10 cellular contexts compared by ENCODE assay signal in genomic region chr10:73941300-73941699, GRCh38. TPM values are rescaled to one million over a fixed set of nuclear protein-coding genes. Genes with fewer than 3 reads are reported as not detected.
DNase-seq lines count a peak whose midpoint lies in the region; ATAC-seq and TF ChIP-seq lines count a peak whose summit lies in the region.
"Had no signal": no experiment of that assay in that cellular context is flagged by ENCODE, and none has a peak within 500 bp of the region (broad histone marks: within the 10 kb centered on the region; RNA-seq: fewer than 3 reads in every experiment).

No MANE protein-coding gene starts in this region.

- H3K27ac Mint-ChIP-seq in CD4-positive, alpha-beta T cell: no peak overlapping the region

- no peak for TF ChIP-seq POLR2A in stomach (IDR thresholded peaks at IDR 0.05)

- H3K27me3 ChIP-seq in KMS-11 (ENCODE audit: insufficient read depth, low read depth) (no peaks in the 10 kb centered on the region), ascending aorta (no peaks in the 10 kb centered on the region), stomach (no peaks in the 10 kb centered on the region)
- no peaks in the 10 kb centered on the region for H3K27me3 ChIP-seq in CD4-positive, alpha-beta T cell (ENCODE audit: control insufficient read depth, insufficient read depth, low read length)

- H3K36me3 ChIP-seq in KMS-11 (ENCODE audit: insufficient read depth) (no peaks in the 10 kb centered on the region), ascending aorta (no peaks in the 10 kb centered on the region), stomach (no peaks in the 10 kb centered on the region)

- no peaks in the 10 kb centered on the region for H3K9me3 ChIP-seq in ascending aorta
- no peaks in the 10 kb centered on the region for H3K9me3 ChIP-seq in stomach
- H3K9me3 ChIP-seq in CD4-positive, alpha-beta T cell (ENCODE audit: control insufficient read depth, low read length): no peaks in the 10 kb centered on the region

- CTCF ChIA-PET in CD4-positive, alpha-beta T cell (lab: Charles Lee): interaction anchor here (0.6 to 3.7 kb wide), 35 partner anchors 11 to 140 kb away, joined by 3 to 62 read pairs (median 5); partner anchors contain the start of gene CAMK2G

- H3K79me2 ChIP-seq in KMS-11 (ENCODE audit: insufficient read depth, low read depth): no peaks in the 10 kb centered on the region
- H3K79me2 ChIP-seq: parathyroid adenoma had no signal

- WGBS in stomach, 5 donors: 78 to 95% (median 93%) methylated on average over 2 of the region's 2 CpGs

- H3K4me3 Mint-ChIP-seq in CD4-positive, alpha-beta T cell: no peak overlapping the region

- H3K9me3 Mint-ChIP-seq in CD4-positive, alpha-beta T cell: no peaks in the 10 kb centered on the region
- H3K9me3 Mint-ChIP-seq: T-helper 2 cell treated with Interferon-gamma antibody and Interleukin-4, amounts not matched to agents 5 μg/mL and 100 μg/mL, for 36 hours had no signal

- H3K4me1 ChIP-seq in KMS-11 (ENCODE audit: low read depth, poor library complexity, severe bottlenecking) (peaks cover 8% of the 10 kb centered on the region), ascending aorta (peaks cover 0 to 6% of the 10 kb centered on the region in 2 donors), stomach (peaks cover 6 to 20% (median 12%) of the 10 kb centered on the region in 4 donors)
- H3K4me1 ChIP-seq: parathyroid adenoma had no signal

- POLR2A ChIA-PET in CD4-positive, alpha-beta T cell (lab: Charles Lee): interaction anchor here (0.6 to 2.2 kb wide), 10 partner anchors 12 to 94 kb away, joined by 3 to 19 read pairs (median 3); no protein-coding TSS in a partner anchor

- no peak overlapping the region for H3K4me3 ChIP-seq in KMS-11 (IDR thresholded peaks at IDR 0.05; ENCODE audit: insufficient read depth, low read depth, low read length)
- no peak overlapping the region for H3K4me3 ChIP-seq in ascending aorta
- H3K4me3 ChIP-seq in stomach: no peak overlapping the region

- H2AFZ ChIP-seq in KMS-11 (ENCODE audit: low read depth): peak overlapping the region; percentile 80; the same call in 1 of the 2 replicates

- intact Hi-C loops in ascending aorta (cut with DNase I): loop anchor here (2.0 to 5.0 kb wide), 2 partner anchors 92 to 141 kb away; no protein-coding TSS in a partner anchor
- intact Hi-C loops in stomach (cut with DNase I; ENCODE audit: low total_unique reads): loop anchor here (5.0 kb wide), 1 partner anchor 54 kb away; no protein-coding TSS in a partner anchor
- intact Hi-C loops in CD4-positive, alpha-beta T cell (cut with DNase I, micrococcal nuclease): loop anchor here (1.0 to 5.0 kb wide), 4 partner anchors 92 to 140 kb away; no protein-coding TSS in a partner anchor

- ATAC-seq in CD4-positive, alpha-beta T cell (ENCODE audit: poor library complexity): no peak

- H3K27me3 Mint-ChIP-seq in CD4-positive, alpha-beta T cell: no peaks in the 10 kb centered on the region

- DNase-seq in ascending aorta (ENCODE audit: low spot score in 2 of 2): no peak
- peak; percentile 54 for DNase-seq in kidney tubule cell (ENCODE audit: low spot score)
- DNase-seq in stomach: no peak
- DNase-seq in NK-92 treated with Interleukin-12 subunit alpha and Interleukin-12 subunit beta, amount 100 ng/mL, for 24 hours (lab: John Stamatoyannopoulos, UW): no peak
- no peak for DNase-seq in NCI-H2196 (lab: John Stamatoyannopoulos, UW; ENCODE audit: unreplicated experiment)
- DNase-seq in CD4-positive, alpha-beta T cell: no peak
- DNase-seq in activated CD4-positive, alpha-beta T cell treated with anti-CD3 and anti-CD28 coated beads, Interleukin-2, amount 50 U/mL, for 1 hour: no peak

- H3K4me2 ChIP-seq in KMS-11: peak overlapping the region; percentile 63; the same call in 1 of the 2 replicates

- H3K27ac ChIP-seq in KMS-11 (no peak overlapping the region), ascending aorta (peak overlapping the region; percentile 62 to 69), stomach (peak overlapping the region in 4 of 5 donors; percentile 38 to 61 (median 54))
- no peak overlapping the region for H3K27ac ChIP-seq in CD4-positive, alpha-beta T cell (ENCODE audit: low read depth, low read length)

- TF ChIP-seq EP300 in stomach (IDR thresholded peaks at IDR 0.05): no peak

- H4K20me1 ChIP-seq in KMS-11 (ENCODE audit: insufficient read depth): no peaks in the 10 kb centered on the region

- no peak overlapping the region for H3K9ac ChIP-seq in KMS-11
- H3K9ac ChIP-seq: parathyroid adenoma had no signal

- peaks cover 8% of the 10 kb centered on the region for H3K4me1 Mint-ChIP-seq in CD4-positive, alpha-beta T cell (ENCODE audit: low read depth)

- TF ChIP-seq CTCF in KMS-11 (conservative IDR thresholded peaks at IDR 0.05; ENCODE audit: low read depth, low read length): no peak
- TF ChIP-seq CTCF in ascending aorta (IDR thresholded peaks at IDR 0.05): no peak
- no peak for TF ChIP-seq CTCF in stomach (IDR thresholded peaks at IDR 0.05)
- no peak for TF ChIP-seq CTCF in CD4-positive, alpha-beta T cell (IDR thresholded peaks at IDR 0.05)

- H3K36me3 Mint-ChIP-seq in CD4-positive, alpha-beta T cell (ENCODE audit: low read depth): no peaks in the 10 kb centered on the region

RNA-seq across cellular contexts. Expression of gene PLAU, which starts 30.4 kb away (rescaled TPM):
- total RNA-seq in ascending aorta (1.5 TPM), stomach (10 to 100 TPM in 2 of 5 donors, 1 to 10 TPM in 2, not detected in 1; 5.5 to 16.1 (median 9.3) TPM)
- 10 to 100 TPM in 1 of 3 donors, 1 to 10 TPM in 2; 9.6 to 39.5 (median 9.9) TPM for polyA plus RNA-seq in stomach
- total RNA-seq in CD4-positive, alpha-beta T cell: not detected

RNA-seq across cellular contexts. Expression of gene VCL, which starts 56.6 kb away (rescaled TPM):
- total RNA-seq in ascending aorta (333 TPM), stomach (100 to 1,000 TPM in 3 of 5 donors, 10 to 100 TPM in 2; 50.8 to 211 (median 107) TPM)
- polyA plus RNA-seq in stomach: 10 to 100 TPM; 11.2 to 33.2 (median 13.4) TPM
- 10 to 100 TPM; 18.5 to 19.7 TPM for total RNA-seq in CD4-positive, alpha-beta T cell

Comparison
In these comparisons a context has a peak if more than half of its experiments do, and no peak if none do; other contexts are left out.
1. H3K27ac ChIP-seq: peak in ascending aorta (2 of 2) and stomach (4 of 5); none in KMS-11 (single experiment) and CD4-positive, alpha-beta T cell (single experiment).